Comparison of ENCODE assay signal across 35 cellular contexts in the genomic region with DNA sequence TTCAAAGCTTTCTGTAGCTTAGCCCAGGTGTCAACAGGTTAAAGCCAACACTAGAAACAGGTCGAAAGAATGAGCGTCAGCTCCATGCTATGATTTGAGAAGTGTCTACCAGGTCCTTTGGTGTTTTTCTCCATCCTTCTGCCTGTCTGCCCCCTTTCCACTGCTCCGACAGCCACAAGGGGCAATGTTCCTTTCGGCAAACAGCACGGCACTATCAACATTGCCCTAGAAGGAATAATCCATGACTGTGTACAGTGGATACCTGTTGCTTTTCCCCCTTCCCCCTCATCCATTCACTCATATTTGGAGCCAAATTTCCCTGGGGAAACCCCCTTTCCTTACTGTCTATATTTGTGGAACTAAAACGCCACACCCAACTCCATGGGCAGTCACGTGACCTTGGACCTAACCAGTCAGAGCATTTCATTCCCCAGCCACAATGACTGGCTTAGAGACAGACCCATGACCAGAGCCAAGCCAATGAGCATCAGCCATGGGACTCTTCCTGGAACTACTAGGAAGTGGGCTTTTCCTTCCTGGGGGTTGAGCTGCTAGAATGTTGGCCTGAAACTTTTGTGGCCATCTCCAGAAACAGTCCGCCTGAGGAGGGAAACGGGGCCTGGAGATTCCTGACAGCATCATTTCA. TPM values are rescaled to one million over a fixed set of nuclear protein-coding genes. Genes with fewer than 3 reads are reported as not detected.
DNase-seq lines count a peak whose midpoint lies in the region; ATAC-seq, FAIRE-seq and TF ChIP-seq lines count a peak whose summit lies in the region.
"Had no signal": no experiment of that assay in that cellular context is flagged by ENCODE, and none has a peak within 500 bp of the region (broad histone marks: within the 10 kb centered on the region; RNA-seq: fewer than 3 reads in every experiment).

No MANE protein-coding gene starts in this region.

- H3K36me3 Mint-ChIP-seq in activated T-cell treated with anti-CD3 and anti-CD28 coated beads, Interleukin-2, amount 50 U/mL, for 4 hours (ENCODE audit: insufficient read depth) = no peaks in the 10 kb centered on the region
- no peaks in the 10 kb centered on the region for H3K36me3 Mint-ChIP-seq in progenitor cell of endocrine pancreas (ENCODE audit: insufficient read depth)
- H3K36me3 Mint-ChIP-seq: CD14-positive monocyte, mesothelial cell of epicardium, naive B cell had no signal

- H3K79me1 ChIP-seq in H1 (ENCODE audit: low read depth, low read length) = no peaks in the 10 kb centered on the region

- H3K27ac ChIP-seq in H1 (ENCODE audit: low read depth, low read length) = no peak overlapping the region
- H3K27ac ChIP-seq in spleen = peak overlapping the region in 5 of 8 donors; percentile 11 to 59 (median 26)
- H3K27ac ChIP-seq: 22Rv1, adrenal gland, left ventricle myocardium inferior, PC-9, upper lobe of right lung had no signal

- H3K9me3 Mint-ChIP-seq in activated T-cell treated with anti-CD3 and anti-CD28 coated beads, Interleukin-2, amount 50 U/mL, for 4 hours = no peaks in the 10 kb centered on the region
- no peaks in the 10 kb centered on the region for H3K9me3 Mint-ChIP-seq in progenitor cell of endocrine pancreas (ENCODE audit: low read depth)
- H3K9me3 Mint-ChIP-seq: activated CD8-positive, alpha-beta T cell treated with anti-CD3 and anti-CD28 coated beads for 36 hours; activated naive CD4-positive, alpha-beta T cell treated with anti-CD3 and anti-CD28 coated beads for 36 hours; effector memory CD8-positive, alpha-beta T cell; mesothelial cell of epicardium; naive B cell had no signal

- H3K4me3 ChIP-seq in MG63 (no peak overlapping the region), H1 (ENCODE audit: extremely low read depth in 1 of 4, insufficient read depth in 2 of 4, low read depth in 3 of 4, low read length in 4 of 4) (no peak overlapping the region), spleen (no peak overlapping the region)
- H3K4me3 ChIP-seq: adrenal gland, left ventricle myocardium inferior, PC-9, upper lobe of right lung had no signal

- H3K9me3 ChIP-seq in MG63 = no peaks in the 10 kb centered on the region
- no peaks in the 10 kb centered on the region for H3K9me3 ChIP-seq in H1 (ENCODE audit: insufficient read depth in 2 of 2, low read depth in 1 of 2, low read length in 1 of 2)
- no peaks in the 10 kb centered on the region for H3K9me3 ChIP-seq in spleen
- H3K9me3 ChIP-seq: adrenal gland, left ventricle myocardium inferior, upper lobe of right lung had no signal

- H3K9ac ChIP-seq in H1 (replicated peaks in 1 of 4; ENCODE audit: extremely low read depth in 1 of 4, low read depth in 3 of 4, low read length in 3 of 4) = no peak overlapping the region

- no peak overlapping the region for H3K56ac ChIP-seq in H1 (replicated peaks; ENCODE audit: insufficient read length, low read depth, low read length)

- H3K79me2 ChIP-seq in H1 (ENCODE audit: control insufficient read depth in 1 of 2, insufficient read depth in 2 of 2, low read length in 2 of 2) = no peaks in the 10 kb centered on the region

- H3K27ac Mint-ChIP-seq in progenitor cell of endocrine pancreas = no peak overlapping the region
- H3K27ac Mint-ChIP-seq: activated CD4-positive, alpha-beta T cell treated with anti-CD3 and anti-CD28 coated beads for 36 hours; activated CD8-positive, alpha-beta T cell treated with anti-CD3 and anti-CD28 coated beads for 36 hours; activated naive CD4-positive, alpha-beta T cell treated with anti-CD3 and anti-CD28 coated beads for 36 hours; CD14-positive monocyte; effector memory CD8-positive, alpha-beta T cell; mesothelial cell of epicardium; naive B cell had no signal

- H2BK12ac ChIP-seq in H1 (ENCODE audit: low read depth, low read length) = no peak overlapping the region

- no peak overlapping the region for H3K18ac ChIP-seq in H1 (ENCODE audit: extremely low read depth, low read length)

- H3K4me2 ChIP-seq in H1 (ENCODE audit: insufficient read depth in 1 of 2, low read depth in 2 of 2, low read length in 2 of 2) = no peak overlapping the region
- H3K4me2 ChIP-seq: PC-9 had no signal

- no peak for TF ChIP-seq POLR2A in H1 (IDR thresholded peaks at IDR 0.05; ENCODE audit: control extremely low read depth in 1 of 2, low read depth in 2 of 2, low read length in 2 of 2)
- TF ChIP-seq POLR2A in spleen (IDR thresholded peaks at IDR 0.05) = no peak

- H3K27me3 ChIP-seq in MG63 = no peaks in the 10 kb centered on the region
- H3K27me3 ChIP-seq in H1 (replicated peaks in 1 of 4; ENCODE audit: control insufficient read depth in 3 of 4, extremely low read depth in 1 of 4, insufficient read depth in 3 of 4, low read length in 3 of 4) = no peaks in the 10 kb centered on the region
- H3K27me3 ChIP-seq in spleen (replicated peaks in 1 of 7) = no peaks in the 10 kb centered on the region
- H3K27me3 ChIP-seq: adrenal gland, upper lobe of right lung had no signal

- H3K23ac ChIP-seq in H1 (ENCODE audit: insufficient read length) = no peak overlapping the region

- no peak for TF ChIP-seq EP300 in H1 (IDR thresholded peaks at IDR 0.05; ENCODE audit: borderline replicate concordance in 1 of 2, low read depth in 2 of 2, low read length in 2 of 2)

- H3K36me3 ChIP-seq in MG63 (no peaks in the 10 kb centered on the region), H1 (ENCODE audit: control insufficient read depth in 2 of 4, insufficient read depth in 4 of 4, low read length in 3 of 4) (no peaks in the 10 kb centered on the region), spleen (no peaks in the 10 kb centered on the region)
- H3K36me3 ChIP-seq: adrenal gland, left ventricle myocardium inferior, upper lobe of right lung had no signal

- no peaks in the 10 kb centered on the region for H4K20me1 ChIP-seq in H1 (replicated peaks in 1 of 2; ENCODE audit: control insufficient read depth in 1 of 2, insufficient read depth in 2 of 2, low read length in 2 of 2)

- H2AK5ac ChIP-seq in H1 (ENCODE audit: low read depth, low read length) = no peak overlapping the region

- no peak overlapping the region for H4K91ac ChIP-seq in H1 (replicated peaks; ENCODE audit: insufficient read length, low read length)

- no peak overlapping the region for H2BK5ac ChIP-seq in H1 (ENCODE audit: low read depth, low read length)

- no peak overlapping the region for H4K8ac ChIP-seq in H1 (ENCODE audit: extremely low read depth, insufficient read depth, low read length)

- H2AFZ ChIP-seq in H1 (ENCODE audit: low read length) = no peak overlapping the region
- H2AFZ ChIP-seq: PC-9 had no signal

- no peak overlapping the region for H3K4me3 Mint-ChIP-seq in activated T-cell treated with anti-CD3 and anti-CD28 coated beads, Interleukin-2, amount 50 U/mL, for 4 hours
- no peak overlapping the region for H3K4me3 Mint-ChIP-seq in progenitor cell of endocrine pancreas (ENCODE audit: low read depth)
- H3K4me3 Mint-ChIP-seq: activated CD4-positive, alpha-beta T cell treated with anti-CD3 and anti-CD28 coated beads for 36 hours; activated CD8-positive, alpha-beta T cell treated with anti-CD3 and anti-CD28 coated beads for 36 hours; activated naive CD4-positive, alpha-beta T cell treated with anti-CD3 and anti-CD28 coated beads for 36 hours; CD14-positive monocyte; effector memory CD8-positive, alpha-beta T cell; mesothelial cell of epicardium; naive B cell had no signal

- intact Hi-C loops in spleen (cut with DNase I; ENCODE audit: low total_unique reads) = no loop called here

- H3K23me2 ChIP-seq in H1 (ENCODE audit: low read depth, low read length) = no peaks in the 10 kb centered on the region

- peaks cover 0 to 7% (median 0%) of the 10 kb centered on the region in 4 experiments; a peak in 2 of 7 replicates for H3K4me1 ChIP-seq in H1 (replicated peaks in 1 of 4; ENCODE audit: control insufficient read depth in 3 of 4, insufficient read depth in 4 of 4, low read length in 3 of 4)
- peaks cover 5 to 81% (median 40%) of the 10 kb centered on the region in 6 donors for H3K4me1 ChIP-seq in spleen
- H3K4me1 ChIP-seq: adrenal gland, upper lobe of right lung had no signal

- POLR2A ChIA-PET in H1 (lab: Charles Lee; ENCODE audit: partially characterized antibody) = no interaction called here

- H3K4me1 Mint-ChIP-seq in activated T-cell treated with anti-CD3 and anti-CD28 coated beads, Interleukin-2, amount 50 U/mL, for 4 hours (ENCODE audit: low read depth) = no peaks in the 10 kb centered on the region
- H3K4me1 Mint-ChIP-seq in progenitor cell of endocrine pancreas (ENCODE audit: low read depth) = peaks cover 10% of the 10 kb centered on the region
- H3K4me1 Mint-ChIP-seq: activated CD4-positive, alpha-beta T cell treated with anti-CD3 and anti-CD28 coated beads for 36 hours; CD14-positive monocyte; naive B cell had no signal

- TF ChIP-seq CTCF in H1 (IDR thresholded peaks at IDR 0.05; ENCODE audit: control extremely low read depth in 1 of 3, insufficient read depth in 1 of 3, low read depth in 1 of 3, low read length in 3 of 3) (peak in 2 of 3 experiments; percentile 39 to 43; a peak in 2 of 4 replicates), spleen (IDR thresholded peaks at IDR 0.05 in 8 of 11, conservative IDR thresholded peaks at IDR 0.05 in 3 of 11) (no peak), progenitor cell of endocrine pancreas (IDR thresholded peaks at IDR 0.05; ENCODE audit: unreplicated experiment) (no peak)

- no peak overlapping the region for H2BK15ac ChIP-seq in H1 (ENCODE audit: low read length)

- DNase-seq in NCI-H82 (lab: John Stamatoyannopoulos, UW) (peak; percentile 11), NCI-H82 treated with DMSO at 0.1 percent for 48 hours (lab: John Stamatoyannopoulos, UW; ENCODE audit: unreplicated experiment) (no peak), MG63 (peak; percentile 19), H1 (ENCODE audit: low read depth in 1 of 2, low spot score in 2 of 2) (no peak), spleen (no peak), NCI-H1048 (lab: John Stamatoyannopoulos, UW) (no peak), progenitor cell of endocrine pancreas (ENCODE audit: low spot score, unreplicated experiment) (no peak)
- DNase-seq in activated T-cell treated with anti-CD3 and anti-CD28 coated beads, Interleukin-2, amount 50 U/mL, for 4 hours = no peak
- DNase-seq: activated CD4-positive, alpha-beta T cell treated with anti-CD3 and anti-CD28 coated beads for 36 hours; activated CD8-positive, alpha-beta memory T cell treated with anti-CD3 and anti-CD28 coated beads, Interleukin-2, amount 50 U/mL, for 48 hours; activated CD8-positive, alpha-beta T cell treated with anti-CD3 and anti-CD28 coated beads for 36 hours; activated naive CD4-positive, alpha-beta T cell treated with anti-CD3 and anti-CD28 coated beads for 36 hours; adrenal gland; central memory CD4-positive, alpha-beta T cell; DND-41; effector memory CD8-positive, alpha-beta T cell; erythroblast; islet precursor cell; left ventricle myocardium inferior; naive B cell; NCI-H187; NCI-H2171; NCI-H510A; NK-92 treated with Interleukin-12 subunit alpha and Interleukin-12 subunit beta, amount 100 ng/mL, for 24 hours; nucleus accumbens; PC-9; stimulated activated CD4-positive, alpha-beta T cell treated with anti-CD3 and anti-CD28 coated beads, Interleukin-15, amount 100 ng/mL, for 24 hours; stimulated activated CD4-positive, alpha-beta T cell treated with anti-CD3 and anti-CD28 coated beads, Interleukin-4, amount 100 ng/mL, for 4 hours; SW 1271; upper lobe of right lung had no signal

- no peak for FAIRE-seq in H1 (lab: Jason Lieb, UNC)
- FAIRE-seq: D721Med had no signal

- no peak for ATAC-seq in activated T-cell treated with anti-CD3 and anti-CD28 coated beads, Interleukin-2, amount 50 U/mL, for 4 hours
- ATAC-seq: activated CD4-positive, alpha-beta T cell treated with anti-CD3 and anti-CD28 coated beads for 36 hours; activated CD8-positive, alpha-beta T cell treated with anti-CD3 and anti-CD28 coated beads for 36 hours; effector memory CD8-positive, alpha-beta T cell; Right ventricle myocardium inferior; upper lobe of right lung had no signal

- H3K14ac ChIP-seq in H1 (ENCODE audit: insufficient read length) = no peak overlapping the region

- no peak overlapping the region for H3K4ac ChIP-seq in H1 (replicated peaks; ENCODE audit: insufficient read length, low read depth, low read length)

- H3K27me3 Mint-ChIP-seq in activated T-cell treated with anti-CD3 and anti-CD28 coated beads, Interleukin-2, amount 50 U/mL, for 4 hours (ENCODE audit: low read depth) = peaks cover 9% of the 10 kb centered on the region
- peaks cover 8% of the 10 kb centered on the region for H3K27me3 Mint-ChIP-seq in progenitor cell of endocrine pancreas
- H3K27me3 Mint-ChIP-seq: naive B cell had no signal

- H4K5ac ChIP-seq in H1 (ENCODE audit: insufficient read length, low read depth, low read length) = no peak overlapping the region

- CTCF ChIA-PET in H1 (lab: Charles Lee; ENCODE audit: partially characterized antibody) = interaction anchor here (0.8 to 1.6 kb wide), 11 partner anchors 10 to 63 kb away, joined by 3 to 6 read pairs (median 4); no protein-coding TSS in a partner anchor

- WGBS in H1 (ENCODE audit: extremely low coverage in 1 of 2, insufficient coverage in 1 of 2, insufficient read length in 1 of 2, insufficient replicate concordance in 2 of 2, low coverage in 1 of 2, low lambda C conversion rate in 2 of 2, missing lambda C conversion rate in 1 of 2), 2 experiments = 93% methylated on average over 9 of the region's 9 CpGs; no CpG with 5 or more reads in 1 of the 2 experiments
- 80 to 90% (median 88%) methylated on average over 9 of the region's 9 CpGs for WGBS in spleen, 5 donors

- no peak overlapping the region for H2BK20ac ChIP-seq in H1 (ENCODE audit: low read length)

- peak; percentile 7 to 11; a peak in 1 of 4 replicates for TF ChIP-seq RAD21 in H1 (IDR thresholded peaks at IDR 0.05 in 1 of 2, conservative IDR thresholded peaks at IDR 0.05 in 1 of 2; ENCODE audit: low read depth in 2 of 2, low read length in 2 of 2)

- H2BK120ac ChIP-seq in H1 (replicated peaks; ENCODE audit: low read depth, low read length) = no peak overlapping the region

RNA-seq across cellular contexts. Expression of a gene that starts 51.5 kb away (rescaled TPM):
- total RNA-seq in MG63 (2014; rRNA removed; shearing (Covaris generic); ENCODE audit: low replicate concordance) = 3.4 and 3.8 TPM in 2 replicates
- total RNA-seq in H1 (2021; fragmentation: NEBNext Ultra II Directional; extraction: Animal tissue kit (Norgen Biotek cat#: 25700)) = 6.2 and 6.4 TPM in 2 replicates
- 3.9 and 5.4 TPM in 2 replicates for polyA plus RNA-seq in H1 (2011; rRNA removed)
- 6.3 TPM for polyA plus RNA-seq in H1 (2011; cell fraction: cytosol; rRNA removed)
- 13.6 TPM for polyA plus RNA-seq in H1 (2011; cell fraction: nucleus; rRNA removed)
- polyA plus RNA-seq in H1 (2012, experiment 1 of 2) = 4.2 to 5.1 TPM (median 4.7 TPM) in 4 replicates
- polyA plus RNA-seq in H1 (2012, experiment 2 of 2) = 1.5 TPM
- 3.2 TPM for polyA plus RNA-seq in H1 (2013, experiment 1 of 2)
- polyA plus RNA-seq in H1 (2013, experiment 2 of 2) = 3.1 TPM
- 9.1 and 12.1 TPM in 2 replicates for polyA minus RNA-seq in H1 (2011; rRNA and poly(A)+ RNA removed)
- 6.8 TPM for polyA minus RNA-seq in H1 (2011; cell fraction: cytosol; rRNA and poly(A)+ RNA removed)
- polyA minus RNA-seq in H1 (2011; cell fraction: nucleus; rRNA and poly(A)+ RNA removed) = 10.0 TPM
- 100 to 1,000 TPM; 119 to 273 (median 191) TPM for total RNA-seq in spleen
- polyA plus RNA-seq in spleen = 10 to 100 TPM; 18.3 to 71.5 (median 19.3) TPM
- under 1 TPM; 0.20 to 0.45 (median 0.33) TPM for total RNA-seq in activated T-cell treated with anti-CD3 and anti-CD28 coated beads, Interleukin-2, amount 50 U/mL, for 4 hours
- 0.98 and 1.8 TPM in 2 replicates for total RNA-seq in progenitor cell of endocrine pancreas

Comparison
In these comparisons a context has a peak if more than half of its experiments do, and no peak if none do; other contexts are left out.
1. DNase-seq: peak in NCI-H82 (single experiment) and MG63 (single experiment); none in NCI-H82 treated with DMSO at 0.1 percent for 48 hours (single experiment), H1 (0 of 2), spleen (single experiment), NCI-H1048 (single experiment), activated T-cell treated with anti-CD3 and anti-CD28 coated beads, Interleukin-2, amount 50 U/mL, for 4 hours (single experiment) and progenitor cell of endocrine pancreas (single experiment).
2. CTCF ChIP-seq: peak in H1 (2 of 3); none in spleen (0 of 11) and progenitor cell of endocrine pancreas (single experiment).
3. RNA of a gene that starts 51.5 kb away (total RNA-seq): 119 to 273 TPM in spleen; 6.2 to 6.4 TPM in H1, 3.4 to 3.8 TPM in MG63, 0.98 to 1.8 TPM in progenitor cell of endocrine pancreas and 0.20 to 0.45 TPM in activated T-cell treated with anti-CD3 and anti-CD28 coated beads, Interleukin-2, amount 50 U/mL, for 4 hours; every median in the first group is over 10 times any median in the second.